10 cellular contexts compared by ENCODE assay signal in the genomic region with DNA sequence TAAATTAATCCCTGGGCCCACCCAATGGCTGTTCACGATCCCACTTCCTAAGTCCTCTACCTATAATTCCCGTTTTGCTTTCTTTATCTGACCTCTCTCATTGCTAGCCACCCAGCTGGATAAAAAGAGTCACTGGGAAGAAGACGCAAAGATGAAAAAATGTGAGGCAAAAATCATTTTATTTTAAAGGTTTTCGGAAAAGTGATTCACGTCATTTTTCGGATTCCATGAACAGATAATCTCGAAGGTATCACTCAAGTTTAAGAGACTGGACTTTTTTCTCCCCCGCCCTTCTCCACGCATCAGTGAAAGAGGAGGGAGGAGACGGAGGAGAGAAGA. TPM values are rescaled to one million over a fixed set of nuclear protein-coding genes. Genes with fewer than 3 reads are reported as not detected.
DNase-seq lines count a peak whose midpoint lies in the region; ATAC-seq and TF ChIP-seq lines count a peak whose summit lies in the region.
"Had no signal": no experiment of that assay in that cellular context is flagged by ENCODE, and none has a peak within 500 bp of the region (broad histone marks: within the 10 kb centered on the region; RNA-seq: fewer than 3 reads in every experiment).

No MANE protein-coding gene starts in this region.

- CTCF ChIA-PET in A673 (lab: Charles Lee), result no interaction called here

- no TSS peak for BruUV-seq in A673 (replicated peaks; lab: Mats Ljungman, UMichigan)

- H3K27me3 ChIP-seq in A673 (replicated peaks; ENCODE audit: insufficient read depth, low read depth, low read length, poor library complexity) (no peaks in the 10 kb centered on the region), neuron (ENCODE audit: insufficient read depth, low read length) (peaks cover 35% of the 10 kb centered on the region)

- H3K4me3 Mint-ChIP-seq in IgD-negative memory B cell, result peak overlapping the region in 3 of 4 donors; percentile 68 to 87 (median 78)
- H3K4me3 Mint-ChIP-seq in endothelial cell (ENCODE audit: unreplicated experiment), result peak overlapping the region; percentile 96

- H3K9me3 Mint-ChIP-seq in IgD-negative memory B cell (no peaks in the 10 kb centered on the region), endothelial cell (ENCODE audit: unreplicated experiment) (no peaks in the 10 kb centered on the region)

- H3K36me3 Mint-ChIP-seq in IgD-negative memory B cell, result peaks cover 4% of the 10 kb centered on the region
- no peaks in the 10 kb centered on the region for H3K36me3 Mint-ChIP-seq in endothelial cell (ENCODE audit: low read depth, unreplicated experiment)

- H2AFZ ChIP-seq in neuron (ENCODE audit: low read depth, low read length), result no peak overlapping the region

- peak overlapping the region; percentile 91 for H3K27ac ChIP-seq in A673 (ENCODE audit: low read depth, low read length, poor library complexity, severe bottlenecking)

- H3K27me3 Mint-ChIP-seq in IgD-negative memory B cell, result peaks cover 40% of the 10 kb centered on the region
- H3K27me3 Mint-ChIP-seq in endothelial cell (ENCODE audit: unreplicated experiment), result peaks cover 3% of the 10 kb centered on the region

- H3K4me1 Mint-ChIP-seq in IgD-negative memory B cell (peaks cover 0 to 21% (median 17%) of the 10 kb centered on the region in 3 donors), endothelial cell (ENCODE audit: unreplicated experiment) (peaks cover 19% of the 10 kb centered on the region)

- intact Hi-C loops in A673 (cut with micrococcal nuclease; ENCODE audit: unreplicated experiment), result loop anchor here (2.0 to 10.0 kb wide), 6 partner anchors 43 to 525 kb away; no protein-coding TSS in a partner anchor

- no peak for ATAC-seq in HG02981 (IDR thresholded peaks at IDR 0.05; ENCODE audit: unreplicated experiment)
- ATAC-seq in GM21737 (IDR thresholded peaks at IDR 0.05; ENCODE audit: unreplicated experiment), result no peak
- ATAC-seq in HG03280 (IDR thresholded peaks at IDR 0.05; ENCODE audit: unreplicated experiment), result no peak

- H3K9me3 ChIP-seq in A673 (ENCODE audit: low read depth, low read length, poor library complexity, severe bottlenecking) (no peaks in the 10 kb centered on the region), neuron (ENCODE audit: low read length) (no peaks in the 10 kb centered on the region)

- no peak for TF ChIP-seq CTCF in A673 (conservative IDR thresholded peaks at IDR 0.05; ENCODE audit: low read depth, low read length)
- TF ChIP-seq CTCF in endothelial cell (IDR thresholded peaks at IDR 0.05; ENCODE audit: unreplicated experiment), result no peak

- H3K4me1 ChIP-seq in A673 (ENCODE audit: insufficient read depth, low read length, poor library complexity, severe bottlenecking) (peaks cover 29% of the 10 kb centered on the region), neuron (ENCODE audit: insufficient read depth, low read length) (peaks cover 4% of the 10 kb centered on the region)

- H3K27ac Mint-ChIP-seq in IgD-negative memory B cell (no peak overlapping the region), endothelial cell (ENCODE audit: unreplicated experiment) (no peak overlapping the region)

- DNase-seq in A673 (ENCODE audit: low spot score) (no peak), endothelial cell (ENCODE audit: low spot score) (no peak), germinal center (ENCODE audit: low spot score) (no peak)
- DNase-seq: activated CD4-positive, alpha-beta T cell treated with anti-CD3 and anti-CD28 coated beads for 1 hour; NCI-H524 treated with DMSO at 0.1 percent for 48 hours had no signal

- POLR2A ChIA-PET in A673 (lab: Charles Lee; ENCODE audit: low non-redundant PET), result no interaction called here

- H3K4me3 ChIP-seq in A673 (ENCODE audit: low read depth, low read length, poor library complexity, severe bottlenecking), result peak overlapping the region; percentile 68
- peak overlapping the region; percentile 18 for H3K4me3 ChIP-seq in neuron (ENCODE audit: low read length)

- no peaks in the 10 kb centered on the region for H3K36me3 ChIP-seq in A673 (ENCODE audit: insufficient read depth, low read length, poor library complexity, severe bottlenecking)
- no peaks in the 10 kb centered on the region for H3K36me3 ChIP-seq in neuron (ENCODE audit: insufficient read depth, low read length)

RNA-seq across cellular contexts. Expression of gene HTR1F, which starts 0.3 kb away (rescaled TPM):
- 14.3 and 16.3 TPM in 2 replicates for total RNA-seq in A673 (2021)
- not detected for polyA plus RNA-seq in IgD-negative memory B cell
- 2.8 TPM for total RNA-seq in endothelial cell (ENCODE audit: unreplicated experiment)
